14 cellular contexts compared by ENCODE assay signal in the genomic region with DNA sequence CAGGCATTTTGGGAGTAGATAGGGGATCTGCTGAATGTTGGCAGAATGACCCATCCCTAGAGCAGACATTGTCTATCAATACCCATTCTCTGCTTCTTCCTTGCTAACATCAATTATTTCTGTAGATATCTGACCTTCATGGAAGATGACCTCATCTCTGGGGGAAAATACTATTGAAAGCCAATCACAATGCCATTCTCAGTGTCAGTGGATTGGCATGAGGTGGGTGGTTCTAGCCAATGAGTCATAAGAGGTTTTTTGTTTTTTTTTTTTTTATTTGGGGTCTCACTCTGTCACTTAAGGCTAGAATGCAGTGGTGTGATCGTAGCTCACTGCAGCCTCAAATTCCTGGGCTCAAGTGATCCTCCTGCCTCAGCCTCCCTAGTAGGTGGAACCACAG. TPM values are rescaled to one million over a fixed set of nuclear protein-coding genes. Genes with fewer than 3 reads are reported as not detected.
DNase-seq lines count a peak whose midpoint lies in the region; ATAC-seq and TF ChIP-seq lines count a peak whose summit lies in the region.
"Had no signal": no experiment of that assay in that cellular context is flagged by ENCODE, and none has a peak within 500 bp of the region (broad histone marks: within the 10 kb centered on the region; RNA-seq: fewer than 3 reads in every experiment).

No MANE protein-coding gene starts in this region.

- no peak overlapping the region for H2BK20ac ChIP-seq in IMR-90 (ENCODE audit: low read depth, low read length)

- H3K4me3 ChIP-seq in IMR-90 (ENCODE audit: insufficient read depth, low read depth, low read length): no peak overlapping the region
- no peak overlapping the region for H3K4me3 ChIP-seq in gastroesophageal sphincter
- H3K4me3 ChIP-seq: lower lobe of right lung had no signal

- WGBS in IMR-90 (ENCODE audit: extremely low coverage in 2 of 2, insufficient read length in 1 of 2), 2 experiments: no CpG with 5 or more reads among the region's 1 CpG
- WGBS in gastroesophageal sphincter (ENCODE audit: low coverage in 1 of 2), 2 donors: 100% methylated on average over 1 of the region's 1 CpG; no CpG with 5 or more reads in 1 of the 2 donors

- H4K20me1 ChIP-seq in IMR-90 (ENCODE audit: insufficient read depth, low read length): peaks cover 4% of the 10 kb centered on the region; the same call in 1 of the 2 replicates

- H3K23ac ChIP-seq in IMR-90 (ENCODE audit: low read depth, low read length): no peak overlapping the region

- no TSS peak for BruUV-seq in IMR-90 (replicated peaks; lab: Mats Ljungman, UMichigan)

- DNase-seq in IMR-90: peak; percentile 76
- DNase-seq in amniotic stem cell (lab: John Stamatoyannopoulos, UW): peak; percentile 6
- DNase-seq in foreskin keratinocyte: peak; percentile 44 to 60
- DNase-seq in substantia nigra (lab: John Stamatoyannopoulos, UW): no peak
- no peak for DNase-seq in stimulated activated CD4-positive, alpha-beta T cell treated with anti-CD3 and anti-CD28 coated beads, Interleukin-4, amount 100 ng/mL, for 24 hours
- DNase-seq: activated naive CD4-positive, alpha-beta T cell treated with anti-CD3 and anti-CD28 coated beads, Interleukin-2, amount 50 U/mL, for 16 hours; CD8-positive, alpha-beta T cell; head of caudate nucleus; lower lobe of right lung; NCI-H2171 treated with DMSO at 0.1 percent for 48 hours; posterior cingulate gyrus; stimulated activated CD4-positive, alpha-beta T cell treated with anti-CD3 and anti-CD28 coated beads, Interleukin-4, amount 100 ng/mL, for 4 hours had no signal

- TF ChIP-seq CTCF in IMR-90 (conservative IDR thresholded peaks at IDR 0.05; ENCODE audit: low read depth, low read length) (no peak), foreskin keratinocyte (conservative IDR thresholded peaks at IDR 0.05) (no peak), gastroesophageal sphincter (IDR thresholded peaks at IDR 0.05) (no peak)

- no peak overlapping the region for H2AFZ ChIP-seq in IMR-90 (replicated peaks; ENCODE audit: low read length, poor library complexity)

- H4K5ac ChIP-seq in IMR-90 (ENCODE audit: low read depth, low read length): no peak overlapping the region

- H3K4me1 ChIP-seq in IMR-90 (ENCODE audit: control insufficient read depth, insufficient read depth, low read length) (peaks cover 7% of the 10 kb centered on the region), foreskin keratinocyte (peaks cover 22% of the 10 kb centered on the region), gastroesophageal sphincter (peaks cover 2 to 35% (median 5%) of the 10 kb centered on the region in 3 donors)

- H3K4me2 ChIP-seq in IMR-90 (ENCODE audit: low read depth, low read length): no peak overlapping the region

- H3K14ac ChIP-seq in IMR-90 (replicated peaks; ENCODE audit: low read depth, low read length): no peak overlapping the region

- H2AK5ac ChIP-seq in IMR-90 (ENCODE audit: low read depth, low read length): no peak overlapping the region

- no peak overlapping the region for H2BK15ac ChIP-seq in IMR-90 (ENCODE audit: low read depth, low read length)

- no peak overlapping the region; a peak in 1 of 4 replicates for H4K8ac ChIP-seq in IMR-90 (ENCODE audit: low read depth in 2 of 2, low read length in 2 of 2)

- H3K27me3 ChIP-seq in IMR-90 (ENCODE audit: control insufficient read depth, insufficient read depth, low read length) (no peaks in the 10 kb centered on the region), foreskin keratinocyte (no peaks in the 10 kb centered on the region), gastroesophageal sphincter (no peaks in the 10 kb centered on the region)

- H3K27ac ChIP-seq in IMR-90 (ENCODE audit: insufficient read depth, low read length) (no peak overlapping the region), foreskin keratinocyte (no peak overlapping the region), substantia nigra (ENCODE audit: low read depth, low read length, poor library complexity, severe bottlenecking) (peak overlapping the region; percentile 90), gastroesophageal sphincter (peak overlapping the region in 1 of 4 donors; percentile 15)
- H3K27ac ChIP-seq: lower lobe of right lung had no signal

- peak; percentile 8; the same call in 1 of the 2 replicates for ATAC-seq in IMR-90 (ENCODE audit: low read depth)
- peak; percentile 69 for ATAC-seq in foreskin keratinocyte
- no peak for ATAC-seq in gastroesophageal sphincter
- ATAC-seq in HG03175 (IDR thresholded peaks at IDR 0.05; ENCODE audit: unreplicated experiment): no peak
- ATAC-seq: CD8-positive, alpha-beta T cell; lower lobe of right lung had no signal

- no peak overlapping the region for H3K18ac ChIP-seq in IMR-90 (ENCODE audit: low read depth, low read length)

- no peak overlapping the region for H2BK120ac ChIP-seq in IMR-90 (ENCODE audit: low read depth, low read length)

- H4K91ac ChIP-seq in IMR-90 (ENCODE audit: insufficient read depth, low read depth, low read length): no peak overlapping the region

- intact Hi-C loops in IMR-90 (cut with micrococcal nuclease): no loop called here

- CTCF ChIA-PET in IMR-90 (lab: Yijun Ruan, JAX): no interaction called here

- H3K56ac ChIP-seq in IMR-90 (ENCODE audit: extremely low read depth, insufficient read depth, low read length): no peak overlapping the region

- peak overlapping the region; percentile 69 for H2BK5ac ChIP-seq in IMR-90 (ENCODE audit: low read depth, low read length, poor library complexity, severe bottlenecking)

- H3K36me3 ChIP-seq in IMR-90 (ENCODE audit: control insufficient read depth, insufficient read depth, low read length) (peaks cover 29% of the 10 kb centered on the region), gastroesophageal sphincter (peaks cover 0 to 86% of the 10 kb centered on the region in 2 donors)

- H3K9me3 ChIP-seq in IMR-90 (ENCODE audit: control insufficient read depth, insufficient read depth, low read length) (no peaks in the 10 kb centered on the region), gastroesophageal sphincter (no peaks in the 10 kb centered on the region)
- H3K9me3 ChIP-seq: lower lobe of right lung had no signal

- H3K9me1 ChIP-seq in IMR-90 (ENCODE audit: insufficient read depth, low read length): peaks cover 8% of the 10 kb centered on the region

- TF ChIP-seq POLR2A in IMR-90 (IDR thresholded peaks at IDR 0.05; ENCODE audit: low read depth, low read length) (no peak), gastroesophageal sphincter (IDR thresholded peaks at IDR 0.05) (no peak)

- POLR2A ChIA-PET in IMR-90 (lab: Charles Lee; ENCODE audit: unreplicated experiment): no interaction called here

- in situ Hi-C loops in IMR-90 (cut with MboI; ENCODE audit: low sequenced_read_pairs): no loop called here

- no peak overlapping the region for H2AK9ac ChIP-seq in IMR-90 (replicated peaks; ENCODE audit: low read depth, low read length, poor library complexity)

- no peak overlapping the region for H3K4ac ChIP-seq in IMR-90 (ENCODE audit: low read depth, low read length)

- dilution Hi-C loops in IMR-90 (cut with HindIII; ENCODE audit: low sequenced_read_pairs, unreplicated experiment): loop anchor here (25.0 kb wide), 1 partner anchor 436 kb away; a partner anchor contains a TSS

- TF ChIP-seq EP300 in gastroesophageal sphincter (IDR thresholded peaks at IDR 0.05): no peak

- no peak for TF ChIP-seq RAD21 in IMR-90 (IDR thresholded peaks at IDR 0.05; ENCODE audit: low read length)

- H3K79me1 ChIP-seq in IMR-90 (ENCODE audit: low read depth in 1 of 2, low read length in 2 of 2): peaks cover 0 to 11% of the 10 kb centered on the region in 2 experiments; a peak in 2 of 4 replicates

- H3K9ac ChIP-seq in IMR-90 (ENCODE audit: low read depth, low read length): no peak overlapping the region

TF ChIP-seq in IMR-90, 13 proteins besides CTCF, POLR2A, EP300 and RAD21:
- TF ChIP-seq FOS (IDR thresholded peaks at IDR 0.05; ENCODE audit: low read depth, low read length) (peak; percentile 82), MXI1 (IDR thresholded peaks at IDR 0.05; ENCODE audit: borderline replicate concordance, low read depth, low read length) (no peak), CEBPB (IDR thresholded peaks at IDR 0.05; ENCODE audit: low read depth, low read length) (no peak), RFX5 (IDR thresholded peaks at IDR 0.05; ENCODE audit: low read depth, low read length) (no peak)

RNA-seq across cellular contexts. Expression of a gene that starts 42.5 kb away (rescaled TPM):
- 90.0 and 113 TPM in 2 replicates for total RNA-seq in IMR-90 (2012; rRNA removed)
- 31.1 and 35.9 TPM in 2 replicates for polyA plus RNA-seq in IMR-90 (2012; rRNA removed)
- polyA plus RNA-seq in IMR-90 (2012; cell fraction: cytosol; rRNA removed): 23.1 and 25.6 TPM in 2 replicates
- 30.1 and 42.6 TPM in 2 replicates for polyA plus RNA-seq in IMR-90 (2012; cell fraction: nucleus; rRNA removed; ENCODE audit: low replicate concordance)
- total RNA-seq in foreskin keratinocyte: 35.1 and 42.8 TPM in 2 replicates
- polyA plus RNA-seq in foreskin keratinocyte: 7.8 and 8.2 TPM in 2 replicates
- 100 to 1,000 TPM; 110 to 131 (median 119) TPM for total RNA-seq in gastroesophageal sphincter

Comparison
In these comparisons a context has a peak if more than half of its experiments do, and no peak if none do; other contexts are left out.
1. ATAC-seq: peak in IMR-90 (single experiment) and foreskin keratinocyte (single experiment); none in gastroesophageal sphincter (single experiment) and HG03175 (single experiment).
2. DNase-seq: peak in IMR-90 (single experiment), amniotic stem cell (single experiment) and foreskin keratinocyte (2 of 2); none in substantia nigra (0 of 49) and stimulated activated CD4-positive, alpha-beta T cell treated with anti-CD3 and anti-CD28 coated beads, Interleukin-4, amount 100 ng/mL, for 24 hours (single experiment).